ENCODE assay signal across 15 cellular contexts in the genomic region with DNA sequence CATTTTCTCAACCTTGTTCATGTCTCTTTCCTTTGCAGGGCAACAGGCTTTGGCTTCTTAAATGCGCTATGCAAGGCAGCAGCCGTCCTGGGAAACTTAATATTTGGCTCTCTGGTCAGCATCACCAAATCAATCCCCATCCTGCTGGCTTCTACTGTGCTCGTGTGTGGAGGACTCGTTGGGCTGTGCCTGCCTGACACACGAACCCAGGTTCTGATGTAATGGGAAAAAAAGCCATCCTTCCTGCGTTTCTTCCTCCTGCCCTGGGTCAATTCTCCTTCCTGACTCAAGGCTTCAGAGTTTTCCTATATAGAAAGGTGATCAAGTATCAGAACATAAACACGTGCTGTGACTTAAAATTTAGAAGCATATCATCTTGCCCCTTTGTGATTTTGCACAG.
A peak's percentile ranks its signal among the peaks of the same experiment; 100 is the strongest.
DNase-seq lines count a peak whose midpoint lies in the region; ATAC-seq and TF ChIP-seq lines count a peak whose summit lies in the region.
"Had no signal": no experiment of that assay in that cellular context is flagged by ENCODE, and none has a peak within 500 bp of the region (broad histone marks: within the 10 kb centered on the region; RNA-seq: fewer than 3 reads in every experiment).

No MANE protein-coding gene starts in this region.

- no peak for DNase-seq in activated T-helper 2 cell treated with anti-CD3 and anti-CD28 coated beads, Interferon-gamma antibody, Interleukin-2, Interleukin-4, amounts not matched to agents 10 μg/mL and 5 μg/mL and 100 μg/mL, durations not matched to agents 14 hours and 24 hours and 36 hours (ENCODE audit: low spot score)
- DNase-seq in erythroblast (lab: John Stamatoyannopoulos, UW) (no peak), HT-29 (ENCODE audit: low spot score) (no peak), foreskin keratinocyte (no peak)
- DNase-seq: GOT3; Kasumi-1; NCI-H2029; right cardiac atrium; stimulated activated naive CD8-positive, alpha-beta T cell treated with anti-CD3 and anti-CD28 coated beads, Interleukin-15, amount 100 ng/mL, for 72 hours; T1000 had no signal

- peaks cover 17% of the 10 kb centered on the region for H3K36me3 Mint-ChIP-seq in activated T-helper 2 cell treated with anti-CD3 and anti-CD28 coated beads, Interferon-gamma antibody, Interleukin-2, Interleukin-4, amounts not matched to agents 10 μg/mL and 5 μg/mL and 100 μg/mL, durations not matched to agents 14 hours and 24 hours and 36 hours (ENCODE audit: low read depth)
- H3K36me3 Mint-ChIP-seq: CD14-positive monocyte had no signal

- no peak for TF ChIP-seq CTCF in C4-2B (conservative IDR thresholded peaks at IDR 0.05)
- TF ChIP-seq CTCF in foreskin keratinocyte (conservative IDR thresholded peaks at IDR 0.05) = no peak

- intact Hi-C loops in activated T-helper 2 cell treated with anti-CD3 and anti-CD28 coated beads, Interferon-gamma antibody, Interleukin-2, Interleukin-4, amounts not matched to agents 10 μg/mL and 5 μg/mL and 100 μg/mL, durations not matched to agents 14 hours and 24 hours and 36 hours (cut with micrococcal nuclease) = no loop called here

- H3K4me1 ChIP-seq in ES-I3 (ENCODE audit: insufficient read depth, low read length) (peaks cover 28% of the 10 kb centered on the region), mucosa of rectum (ENCODE audit: control insufficient read depth in 2 of 2, insufficient read depth in 2 of 2, low read length in 2 of 2) (peaks cover 0 to 6% of the 10 kb centered on the region in 2 donors), foreskin keratinocyte (no peaks in the 10 kb centered on the region)

- peaks cover 63% of the 10 kb centered on the region for H3K4me1 Mint-ChIP-seq in activated T-helper 2 cell treated with anti-CD3 and anti-CD28 coated beads, Interferon-gamma antibody, Interleukin-2, Interleukin-4, amounts not matched to agents 10 μg/mL and 5 μg/mL and 100 μg/mL, durations not matched to agents 14 hours and 24 hours and 36 hours (ENCODE audit: low read depth)

- H3K9me3 Mint-ChIP-seq in activated T-helper 2 cell treated with anti-CD3 and anti-CD28 coated beads, Interferon-gamma antibody, Interleukin-2, Interleukin-4, amounts not matched to agents 10 μg/mL and 5 μg/mL and 100 μg/mL, durations not matched to agents 14 hours and 24 hours and 36 hours = peaks cover 14% of the 10 kb centered on the region

- H3K27ac ChIP-seq in C4-2B = peak overlapping the region; percentile 80
- peak overlapping the region; percentile 3 to 12 for H3K27ac ChIP-seq in mucosa of rectum (ENCODE audit: low read depth in 2 of 2, low read length in 2 of 2)
- H3K27ac ChIP-seq in foreskin keratinocyte = no peak overlapping the region

- TF ChIP-seq POLR2A in erythroblast (IDR thresholded peaks at IDR 0.05; ENCODE audit: low read length) = no peak

- no peaks in the 10 kb centered on the region for H3K36me3 ChIP-seq in ES-I3 (ENCODE audit: insufficient read depth, low read length)
- no peaks in the 10 kb centered on the region for H3K36me3 ChIP-seq in mucosa of rectum (ENCODE audit: control insufficient read depth in 2 of 2, insufficient read depth in 2 of 2, low read length in 2 of 2)

- H3K4me3 Mint-ChIP-seq in activated T-helper 2 cell treated with anti-CD3 and anti-CD28 coated beads, Interferon-gamma antibody, Interleukin-2, Interleukin-4, amounts not matched to agents 10 μg/mL and 5 μg/mL and 100 μg/mL, durations not matched to agents 14 hours and 24 hours and 36 hours (ENCODE audit: low read depth) = peak overlapping the region; percentile 30

- peak overlapping the region; percentile 78 for H3K27ac Mint-ChIP-seq in activated T-helper 2 cell treated with anti-CD3 and anti-CD28 coated beads, Interferon-gamma antibody, Interleukin-2, Interleukin-4, amounts not matched to agents 10 μg/mL and 5 μg/mL and 100 μg/mL, durations not matched to agents 14 hours and 24 hours and 36 hours

- peaks cover 3% of the 10 kb centered on the region for H3K27me3 Mint-ChIP-seq in activated T-helper 2 cell treated with anti-CD3 and anti-CD28 coated beads, Interferon-gamma antibody, Interleukin-2, Interleukin-4, amounts not matched to agents 10 μg/mL and 5 μg/mL and 100 μg/mL, durations not matched to agents 14 hours and 24 hours and 36 hours (ENCODE audit: low read depth)
- H3K27me3 Mint-ChIP-seq: stimulated activated naive CD8-positive, alpha-beta T cell treated with anti-CD3 and anti-CD28 coated beads, Interleukin-15, amount 100 ng/mL, for 72 hours had no signal

- ATAC-seq in GM18498 (IDR thresholded peaks at IDR 0.05; ENCODE audit: unreplicated experiment) = no peak
- no peak for ATAC-seq in foreskin keratinocyte

- H3K9ac ChIP-seq in ES-I3 (ENCODE audit: low read depth, low read length) = peak overlapping the region; percentile 13; the same call in 1 of the 2 replicates
- H3K9ac ChIP-seq in mucosa of rectum (ENCODE audit: low read depth in 1 of 2, low read length in 2 of 2) = no peak overlapping the region

- H3K9me3 ChIP-seq in ES-I3 (ENCODE audit: control insufficient read depth, insufficient read depth, low read length) = no peaks in the 10 kb centered on the region
- H3K9me3 ChIP-seq in mucosa of rectum (ENCODE audit: control insufficient read depth in 2 of 2, low read length in 2 of 2) = no peaks in the 10 kb centered on the region

- H3K27me3 ChIP-seq in mucosa of rectum (ENCODE audit: control insufficient read depth in 2 of 2, insufficient read depth in 2 of 2, low read length in 2 of 2) (no peaks in the 10 kb centered on the region), foreskin keratinocyte (peaks cover 27% of the 10 kb centered on the region)

- no peak overlapping the region for H3K4me3 ChIP-seq in mucosa of rectum (ENCODE audit: low read length in 2 of 2)
